2 cellular contexts compared by ENCODE assay signal in the genomic region with DNA sequence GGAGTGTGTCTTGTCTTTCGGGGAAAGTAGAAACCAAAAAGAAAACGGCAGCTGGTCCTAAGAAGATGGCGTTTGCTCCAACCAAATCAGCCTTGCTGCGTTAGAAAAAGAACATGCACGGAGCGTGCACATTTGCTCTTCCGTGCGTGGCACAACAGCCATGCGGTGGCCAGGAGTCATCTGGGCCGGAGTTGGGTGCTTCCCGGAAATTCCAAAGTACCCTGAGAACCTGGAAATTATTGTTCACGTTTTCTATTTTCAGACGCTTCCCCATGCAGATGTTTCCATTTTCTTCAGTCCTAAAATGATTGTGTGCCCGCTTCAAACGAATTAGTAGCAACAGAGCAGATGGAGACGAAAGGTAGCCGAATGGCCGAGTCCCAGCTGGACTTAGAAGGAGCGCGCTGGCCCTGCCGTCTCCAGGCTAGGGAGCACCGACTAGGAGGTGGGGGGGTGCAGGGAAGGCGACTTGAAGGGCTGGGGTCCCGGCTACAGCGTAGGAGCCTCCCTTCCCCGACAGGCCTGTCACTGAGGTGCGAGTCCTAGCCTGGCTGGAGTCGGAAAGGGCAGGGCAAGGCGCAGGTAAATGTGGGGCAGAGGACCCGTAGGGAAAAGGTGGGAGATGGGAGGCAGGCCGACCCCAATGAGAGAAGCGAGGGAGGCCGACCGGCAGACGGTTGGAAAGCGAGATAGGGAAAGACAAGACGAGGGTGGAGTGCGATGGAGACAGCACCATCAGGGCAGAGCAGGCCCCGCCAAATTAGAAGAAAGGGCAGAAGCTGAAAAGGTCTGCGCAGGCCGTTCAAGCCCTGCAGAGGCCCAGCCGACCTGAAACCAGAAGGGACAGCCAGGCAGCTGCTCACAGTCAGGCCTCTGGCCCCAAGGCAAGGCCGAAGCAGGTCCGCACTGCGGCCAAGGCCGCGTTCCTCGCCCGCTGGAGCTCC.
TF ChIP-seq lines count a peak whose summit lies in the region.

No MANE protein-coding gene starts in this region.

TF ChIP-seq in SK-N-SH, 30 proteins besides CTCF, POLR2A, EP300 and RAD21 (continued from another document and continues in another):
- TF ChIP-seq, protein P1, sequence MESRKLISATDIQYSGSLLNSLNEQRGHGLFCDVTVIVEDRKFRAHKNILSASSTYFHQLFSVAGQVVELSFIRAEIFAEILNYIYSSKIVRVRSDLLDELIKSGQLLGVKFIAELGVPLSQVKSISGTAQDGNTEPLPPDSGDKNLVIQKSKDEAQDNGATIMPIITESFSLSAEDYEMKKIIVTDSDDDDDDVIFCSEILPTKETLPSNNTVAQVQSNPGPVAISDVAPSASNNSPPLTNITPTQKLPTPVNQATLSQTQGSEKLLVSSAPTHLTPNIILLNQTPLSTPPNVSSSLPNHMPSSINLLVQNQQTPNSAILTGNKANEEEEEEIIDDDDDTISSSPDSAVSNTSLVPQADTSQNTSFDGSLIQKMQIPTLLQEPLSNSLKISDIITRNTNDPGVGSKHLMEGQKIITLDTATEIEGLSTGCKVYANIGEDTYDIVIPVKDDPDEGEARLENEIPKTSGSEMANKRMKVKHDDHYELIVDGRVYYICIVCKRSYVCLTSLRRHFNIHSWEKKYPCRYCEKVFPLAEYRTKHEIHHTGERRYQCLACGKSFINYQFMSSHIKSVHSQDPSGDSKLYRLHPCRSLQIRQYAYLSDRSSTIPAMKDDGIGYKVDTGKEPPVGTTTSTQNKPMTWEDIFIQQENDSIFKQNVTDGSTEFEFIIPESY (IDR thresholded peaks at IDR 0.05; ENCODE audit: borderline replicate concordance, low read depth): no peak
- TF ChIP-seq RCOR1 (IDR thresholded peaks at IDR 0.05; ENCODE audit: low read length) (no peak), FOXJ3 (CRISPR knock-in tag; IDR thresholded peaks at IDR 0.05) (no peak), FOSL2 (IDR thresholded peaks at IDR 0.05; ENCODE audit: borderline replicate concordance, low read depth) (no peak), CHD2 (IDR thresholded peaks at IDR 0.05; ENCODE audit: low read length, partially characterized antibody) (no peak), RFX5 (IDR thresholded peaks at IDR 0.05; ENCODE audit: low read length) (no peak), SMC3 (IDR thresholded peaks at IDR 0.05; ENCODE audit: low read depth, low read length) (no peak), NRF1 (IDR thresholded peaks at IDR 0.05; ENCODE audit: low read depth, low read length) (no peak), GABPA (IDR thresholded peaks at IDR 0.05; ENCODE audit: low read depth) (no peak)
- TF ChIP-seq, protein P2, sequence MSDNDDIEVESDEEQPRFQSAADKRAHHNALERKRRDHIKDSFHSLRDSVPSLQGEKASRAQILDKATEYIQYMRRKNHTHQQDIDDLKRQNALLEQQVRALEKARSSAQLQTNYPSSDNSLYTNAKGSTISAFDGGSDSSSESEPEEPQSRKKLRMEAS (IDR thresholded peaks at IDR 0.05; ENCODE audit: low read depth): no peak
- TF ChIP-seq, protein P3, sequence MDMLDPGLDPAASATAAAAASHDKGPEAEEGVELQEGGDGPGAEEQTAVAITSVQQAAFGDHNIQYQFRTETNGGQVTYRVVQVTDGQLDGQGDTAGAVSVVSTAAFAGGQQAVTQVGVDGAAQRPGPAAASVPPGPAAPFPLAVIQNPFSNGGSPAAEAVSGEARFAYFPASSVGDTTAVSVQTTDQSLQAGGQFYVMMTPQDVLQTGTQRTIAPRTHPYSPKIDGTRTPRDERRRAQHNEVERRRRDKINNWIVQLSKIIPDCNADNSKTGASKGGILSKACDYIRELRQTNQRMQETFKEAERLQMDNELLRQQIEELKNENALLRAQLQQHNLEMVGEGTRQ (IDR thresholded peaks at IDR 0.05; ENCODE audit: borderline replicate concordance, low read depth, low read length): no peak
- TF ChIP-seq, protein P4, sequence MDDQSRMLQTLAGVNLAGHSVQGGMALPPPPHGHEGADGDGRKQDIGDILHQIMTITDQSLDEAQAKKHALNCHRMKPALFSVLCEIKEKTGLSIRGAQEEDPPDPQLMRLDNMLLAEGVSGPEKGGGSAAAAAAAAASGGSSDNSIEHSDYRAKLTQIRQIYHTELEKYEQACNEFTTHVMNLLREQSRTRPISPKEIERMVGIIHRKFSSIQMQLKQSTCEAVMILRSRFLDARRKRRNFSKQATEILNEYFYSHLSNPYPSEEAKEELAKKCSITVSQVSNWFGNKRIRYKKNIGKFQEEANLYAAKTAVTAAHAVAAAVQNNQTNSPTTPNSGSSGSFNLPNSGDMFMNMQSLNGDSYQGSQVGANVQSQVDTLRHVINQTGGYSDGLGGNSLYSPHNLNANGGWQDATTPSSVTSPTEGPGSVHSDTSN (IDR thresholded peaks at IDR 0.05): no peak
- TF ChIP-seq, protein P5, sequence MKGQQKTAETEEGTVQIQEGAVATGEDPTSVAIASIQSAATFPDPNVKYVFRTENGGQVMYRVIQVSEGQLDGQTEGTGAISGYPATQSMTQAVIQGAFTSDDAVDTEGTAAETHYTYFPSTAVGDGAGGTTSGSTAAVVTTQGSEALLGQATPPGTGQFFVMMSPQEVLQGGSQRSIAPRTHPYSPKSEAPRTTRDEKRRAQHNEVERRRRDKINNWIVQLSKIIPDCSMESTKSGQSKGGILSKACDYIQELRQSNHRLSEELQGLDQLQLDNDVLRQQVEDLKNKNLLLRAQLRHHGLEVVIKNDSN (IDR thresholded peaks at IDR 0.05; ENCODE audit: borderline replicate concordance, low read depth): no peak
- TF ChIP-seq, protein P6, sequence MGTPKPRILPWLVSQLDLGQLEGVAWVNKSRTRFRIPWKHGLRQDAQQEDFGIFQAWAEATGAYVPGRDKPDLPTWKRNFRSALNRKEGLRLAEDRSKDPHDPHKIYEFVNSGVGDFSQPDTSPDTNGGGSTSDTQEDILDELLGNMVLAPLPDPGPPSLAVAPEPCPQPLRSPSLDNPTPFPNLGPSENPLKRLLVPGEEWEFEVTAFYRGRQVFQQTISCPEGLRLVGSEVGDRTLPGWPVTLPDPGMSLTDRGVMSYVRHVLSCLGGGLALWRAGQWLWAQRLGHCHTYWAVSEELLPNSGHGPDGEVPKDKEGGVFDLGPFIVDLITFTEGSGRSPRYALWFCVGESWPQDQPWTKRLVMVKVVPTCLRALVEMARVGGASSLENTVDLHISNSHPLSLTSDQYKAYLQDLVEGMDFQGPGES (IDR thresholded peaks at IDR 0.05; ENCODE audit: low read depth, low read length): no peak

TF ChIP-seq in SK-N-SH treated with all-trans-retinoic acid at 6 μM for 48 hours, 23 proteins besides CTCF, POLR2A, EP300 and RAD21 (continued from another document):
- TF ChIP-seq, protein P7, sequence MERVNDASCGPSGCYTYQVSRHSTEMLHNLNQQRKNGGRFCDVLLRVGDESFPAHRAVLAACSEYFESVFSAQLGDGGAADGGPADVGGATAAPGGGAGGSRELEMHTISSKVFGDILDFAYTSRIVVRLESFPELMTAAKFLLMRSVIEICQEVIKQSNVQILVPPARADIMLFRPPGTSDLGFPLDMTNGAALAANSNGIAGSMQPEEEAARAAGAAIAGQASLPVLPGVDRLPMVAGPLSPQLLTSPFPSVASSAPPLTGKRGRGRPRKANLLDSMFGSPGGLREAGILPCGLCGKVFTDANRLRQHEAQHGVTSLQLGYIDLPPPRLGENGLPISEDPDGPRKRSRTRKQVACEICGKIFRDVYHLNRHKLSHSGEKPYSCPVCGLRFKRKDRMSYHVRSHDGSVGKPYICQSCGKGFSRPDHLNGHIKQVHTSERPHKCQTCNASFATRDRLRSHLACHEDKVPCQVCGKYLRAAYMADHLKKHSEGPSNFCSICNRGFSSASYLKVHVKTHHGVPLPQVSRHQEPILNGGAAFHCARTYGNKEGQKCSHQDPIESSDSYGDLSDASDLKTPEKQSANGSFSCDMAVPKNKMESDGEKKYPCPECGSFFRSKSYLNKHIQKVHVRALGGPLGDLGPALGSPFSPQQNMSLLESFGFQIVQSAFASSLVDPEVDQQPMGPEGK (CRISPR knock-in tag; IDR thresholded peaks at IDR 0.05; ENCODE audit: borderline replicate concordance): no peak
- TF ChIP-seq SNAI2 (CRISPR knock-in tag; IDR thresholded peaks at IDR 0.05) (no peak), ZFP3 (CRISPR knock-in tag; IDR thresholded peaks at IDR 0.05) (no peak), PPARA (CRISPR knock-in tag; IDR thresholded peaks at IDR 0.05; ENCODE audit: borderline replicate concordance) (no peak), ISL1 (CRISPR knock-in tag; IDR thresholded peaks at IDR 0.05) (no peak)
